Comparison of ENCODE assay signal across 13 cellular contexts in the genomic region with DNA sequence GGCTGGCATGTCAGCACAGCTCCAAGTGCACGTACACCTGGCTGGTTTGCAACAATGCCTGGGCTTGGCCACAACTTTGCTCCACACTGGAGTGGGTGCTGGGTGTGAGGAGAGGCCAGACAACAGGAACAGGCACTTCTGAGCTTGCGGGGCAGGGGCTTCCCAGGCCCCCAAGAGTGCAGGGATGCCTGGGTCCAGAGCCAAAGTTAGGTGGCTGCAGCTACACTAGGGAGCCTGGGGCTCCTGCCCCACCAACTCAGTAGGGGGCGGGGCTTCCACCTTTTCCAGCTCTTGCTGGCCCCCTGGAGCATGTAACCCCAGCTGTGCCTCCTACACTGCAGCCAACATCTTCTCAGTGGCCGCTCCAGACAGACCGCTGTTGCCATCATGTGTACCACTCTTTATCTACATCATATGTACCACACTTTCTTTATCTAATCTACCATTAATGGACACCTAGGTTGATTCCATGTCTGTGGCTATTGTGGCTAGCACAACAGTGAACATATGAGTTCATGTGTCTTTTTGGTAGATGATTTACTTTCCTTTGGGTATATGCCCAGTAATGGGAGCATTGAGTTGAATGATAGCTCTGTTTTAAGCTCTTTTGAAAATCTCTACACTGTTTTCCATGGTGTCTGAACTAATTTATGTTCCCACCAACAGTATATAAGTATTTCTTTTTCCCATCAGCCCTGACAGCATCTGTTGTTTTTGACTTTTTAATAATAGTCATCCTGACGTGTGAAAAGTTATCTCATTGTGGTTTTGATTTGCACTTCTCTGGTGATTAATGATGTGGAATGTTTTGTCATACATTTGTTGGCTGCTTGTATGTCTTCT.
A peak's percentile ranks its signal among the peaks of the same experiment; 100 is the strongest.
DNase-seq lines count a peak whose midpoint lies in the region; ATAC-seq and TF ChIP-seq lines count a peak whose summit lies in the region.
"Had no signal": no experiment of that assay in that cellular context is flagged by ENCODE, and none has a peak within 500 bp of the region (broad histone marks: within the 10 kb centered on the region; RNA-seq: fewer than 3 reads in every experiment).

No MANE protein-coding gene starts in this region.

- DNase-seq in ACHN, result peak; percentile 32
- DNase-seq in RKO (ENCODE audit: low spot score), result peak; percentile 37
- DNase-seq in foreskin keratinocyte, result peak; percentile 32 to 74
- DNase-seq in globus pallidus (ENCODE audit: low spot score), result no peak
- DNase-seq in NCI-H2029 treated with DMSO at 0.1 percent for 48 hours (lab: John Stamatoyannopoulos, UW), result no peak
- no peak for DNase-seq in stimulated activated CD4-positive, alpha-beta T cell treated with anti-CD3 and anti-CD28 coated beads, Interleukin-15, amount 100 ng/mL, for 24 hours
- DNase-seq: activated CD4-positive, alpha-beta T cell treated with anti-CD3 and anti-CD28 coated beads, Interleukin-2, amount 10 ng/mL, durations not matched to agents 24 days and 14 days; NCI-H2081 treated with DMSO at 0.1 percent for 48 hours had no signal

- no peak for TF ChIP-seq CTCF in foreskin keratinocyte (conservative IDR thresholded peaks at IDR 0.05)

- ATAC-seq in GM21786 (IDR thresholded peaks at IDR 0.05; ENCODE audit: unreplicated experiment) (peak; percentile 65), foreskin keratinocyte (peak; percentile 67), esophagus mucosa (no peak)

- H3K27ac ChIP-seq in foreskin keratinocyte, result peak overlapping the region; percentile 57
- H3K27ac ChIP-seq: cardiac muscle cell, KMS-11, vagina had no signal

- in situ Hi-C loops in ACHN (cut with HindIII; ENCODE audit: low pct_ligation_motif_present, low pct_unique_long_range_greater_than_20kb, low sequenced_read_pairs), result no loop called here

- H3K27me3 ChIP-seq in foreskin keratinocyte, result no peaks in the 10 kb centered on the region
- H3K27me3 ChIP-seq: cardiac muscle cell, vagina had no signal

- H3K4me1 ChIP-seq in foreskin keratinocyte, result no peaks in the 10 kb centered on the region
- H3K4me1 ChIP-seq: vagina had no signal

Comparison
In these comparisons a context has a peak if more than half of its experiments do, and no peak if none do; other contexts are left out.
1. DNase-seq: peak in ACHN (single experiment), RKO (single experiment) and foreskin keratinocyte (2 of 2); none in globus pallidus (single experiment), NCI-H2029 treated with DMSO at 0.1 percent for 48 hours (single experiment) and stimulated activated CD4-positive, alpha-beta T cell treated with anti-CD3 and anti-CD28 coated beads, Interleukin-15, amount 100 ng/mL, for 24 hours (single experiment).